In the genomic region with DNA sequence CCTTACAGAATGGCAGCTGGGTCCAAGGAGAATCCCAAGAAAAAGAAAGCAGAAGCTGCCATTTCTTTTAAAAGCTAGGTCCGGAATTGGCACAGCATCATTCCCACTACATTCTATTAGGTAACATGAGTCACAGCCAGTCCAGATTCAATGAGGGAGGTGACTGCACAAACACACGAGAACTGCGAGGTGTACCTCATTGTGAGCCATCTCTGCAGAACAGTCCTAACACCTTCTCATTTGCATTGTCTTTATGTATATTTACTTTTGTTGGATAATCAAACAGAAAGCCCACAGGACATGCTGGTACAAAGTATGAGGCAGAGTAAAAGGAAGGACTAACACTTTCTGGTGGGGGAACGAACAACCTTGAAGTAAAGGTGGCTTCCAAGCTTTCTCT, we compare ENCODE assay signal across 1 cellular context.
TF ChIP-seq lines count a peak whose summit lies in the region.

No MANE protein-coding gene starts in this region.

TF ChIP-seq in GM23338, 12 proteins besides CTCF, POLR2A, EP300 and RAD21 (continued from another document):
- TF ChIP-seq, protein P1, sequence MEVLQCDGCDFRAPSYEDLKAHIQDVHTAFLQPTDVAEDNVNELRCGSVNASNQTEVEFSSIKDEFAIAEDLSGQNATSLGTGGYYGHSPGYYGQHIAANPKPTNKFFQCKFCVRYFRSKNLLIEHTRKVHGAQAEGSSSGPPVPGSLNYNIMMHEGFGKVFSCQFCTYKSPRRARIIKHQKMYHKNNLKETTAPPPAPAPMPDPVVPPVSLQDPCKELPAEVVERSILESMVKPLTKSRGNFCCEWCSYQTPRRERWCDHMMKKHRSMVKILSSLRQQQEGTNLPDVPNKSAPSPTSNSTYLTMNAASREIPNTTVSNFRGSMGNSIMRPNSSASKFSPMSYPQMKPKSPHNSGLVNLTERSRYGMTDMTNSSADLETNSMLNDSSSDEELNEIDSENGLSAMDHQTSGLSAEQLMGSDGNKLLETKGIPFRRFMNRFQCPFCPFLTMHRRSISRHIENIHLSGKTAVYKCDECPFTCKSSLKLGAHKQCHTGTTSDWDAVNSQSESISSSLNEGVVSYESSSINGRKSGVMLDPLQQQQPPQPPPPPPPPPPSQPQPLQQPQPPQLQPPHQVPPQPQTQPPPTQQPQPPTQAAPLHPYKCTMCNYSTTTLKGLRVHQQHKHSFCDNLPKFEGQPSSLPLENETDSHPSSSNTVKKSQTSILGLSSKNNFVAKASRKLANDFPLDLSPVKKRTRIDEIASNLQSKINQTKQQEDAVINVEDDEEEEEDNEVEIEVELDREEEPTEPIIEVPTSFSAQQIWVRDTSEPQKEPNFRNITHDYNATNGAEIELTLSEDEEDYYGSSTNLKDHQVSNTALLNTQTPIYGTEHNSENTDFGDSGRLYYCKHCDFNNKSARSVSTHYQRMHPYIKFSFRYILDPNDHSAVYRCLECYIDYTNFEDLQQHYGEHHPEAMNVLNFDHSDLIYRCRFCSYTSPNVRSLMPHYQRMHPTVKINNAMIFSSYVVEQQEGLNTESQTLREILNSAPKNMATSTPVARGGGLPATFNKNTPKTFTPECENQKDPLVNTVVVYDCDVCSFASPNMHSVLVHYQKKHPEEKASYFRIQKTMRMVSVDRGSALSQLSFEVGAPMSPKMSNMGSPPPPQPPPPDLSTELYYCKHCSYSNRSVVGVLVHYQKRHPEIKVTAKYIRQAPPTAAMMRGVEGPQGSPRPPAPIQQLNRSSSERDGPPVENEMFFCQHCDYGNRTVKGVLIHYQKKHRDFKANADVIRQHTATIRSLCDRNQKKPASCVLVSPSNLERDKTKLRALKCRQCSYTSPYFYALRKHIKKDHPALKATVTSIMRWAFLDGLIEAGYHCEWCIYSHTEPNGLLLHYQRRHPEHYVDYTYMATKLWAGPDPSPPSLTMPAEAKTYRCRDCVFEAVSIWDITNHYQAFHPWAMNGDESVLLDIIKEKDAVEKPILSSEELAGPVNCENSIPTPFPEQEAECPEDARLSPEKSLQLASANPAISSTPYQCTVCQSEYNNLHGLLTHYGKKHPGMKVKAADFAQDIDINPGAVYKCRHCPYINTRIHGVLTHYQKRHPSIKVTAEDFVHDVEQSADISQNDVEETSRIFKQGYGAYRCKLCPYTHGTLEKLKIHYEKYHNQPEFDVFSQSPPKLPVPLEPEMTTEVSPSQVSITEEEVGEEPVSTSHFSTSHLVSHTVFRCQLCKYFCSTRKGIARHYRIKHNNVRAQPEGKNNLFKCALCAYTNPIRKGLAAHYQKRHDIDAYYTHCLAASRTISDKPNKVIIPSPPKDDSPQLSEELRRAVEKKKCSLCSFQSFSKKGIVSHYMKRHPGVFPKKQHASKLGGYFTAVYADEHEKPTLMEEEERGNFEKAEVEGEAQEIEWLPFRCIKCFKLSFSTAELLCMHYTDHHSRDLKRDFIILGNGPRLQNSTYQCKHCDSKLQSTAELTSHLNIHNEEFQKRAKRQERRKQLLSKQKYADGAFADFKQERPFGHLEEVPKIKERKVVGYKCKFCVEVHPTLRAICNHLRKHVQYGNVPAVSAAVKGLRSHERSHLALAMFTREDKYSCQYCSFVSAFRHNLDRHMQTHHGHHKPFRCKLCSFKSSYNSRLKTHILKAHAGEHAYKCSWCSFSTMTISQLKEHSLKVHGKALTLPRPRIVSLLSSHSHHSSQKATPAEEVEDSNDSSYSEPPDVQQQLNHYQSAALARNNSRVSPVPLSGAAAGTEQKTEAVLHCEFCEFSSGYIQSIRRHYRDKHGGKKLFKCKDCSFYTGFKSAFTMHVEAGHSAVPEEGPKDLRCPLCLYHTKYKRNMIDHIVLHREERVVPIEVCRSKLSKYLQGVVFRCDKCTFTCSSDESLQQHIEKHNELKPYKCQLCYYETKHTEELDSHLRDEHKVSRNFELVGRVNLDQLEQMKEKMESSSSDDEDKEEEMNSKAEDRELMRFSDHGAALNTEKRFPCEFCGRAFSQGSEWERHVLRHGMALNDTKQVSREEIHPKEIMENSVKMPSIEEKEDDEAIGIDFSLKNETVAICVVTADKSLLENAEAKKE (CRISPR knock-in tag; IDR thresholded peaks at IDR 0.05) = no peak
- TF ChIP-seq, protein P2, sequence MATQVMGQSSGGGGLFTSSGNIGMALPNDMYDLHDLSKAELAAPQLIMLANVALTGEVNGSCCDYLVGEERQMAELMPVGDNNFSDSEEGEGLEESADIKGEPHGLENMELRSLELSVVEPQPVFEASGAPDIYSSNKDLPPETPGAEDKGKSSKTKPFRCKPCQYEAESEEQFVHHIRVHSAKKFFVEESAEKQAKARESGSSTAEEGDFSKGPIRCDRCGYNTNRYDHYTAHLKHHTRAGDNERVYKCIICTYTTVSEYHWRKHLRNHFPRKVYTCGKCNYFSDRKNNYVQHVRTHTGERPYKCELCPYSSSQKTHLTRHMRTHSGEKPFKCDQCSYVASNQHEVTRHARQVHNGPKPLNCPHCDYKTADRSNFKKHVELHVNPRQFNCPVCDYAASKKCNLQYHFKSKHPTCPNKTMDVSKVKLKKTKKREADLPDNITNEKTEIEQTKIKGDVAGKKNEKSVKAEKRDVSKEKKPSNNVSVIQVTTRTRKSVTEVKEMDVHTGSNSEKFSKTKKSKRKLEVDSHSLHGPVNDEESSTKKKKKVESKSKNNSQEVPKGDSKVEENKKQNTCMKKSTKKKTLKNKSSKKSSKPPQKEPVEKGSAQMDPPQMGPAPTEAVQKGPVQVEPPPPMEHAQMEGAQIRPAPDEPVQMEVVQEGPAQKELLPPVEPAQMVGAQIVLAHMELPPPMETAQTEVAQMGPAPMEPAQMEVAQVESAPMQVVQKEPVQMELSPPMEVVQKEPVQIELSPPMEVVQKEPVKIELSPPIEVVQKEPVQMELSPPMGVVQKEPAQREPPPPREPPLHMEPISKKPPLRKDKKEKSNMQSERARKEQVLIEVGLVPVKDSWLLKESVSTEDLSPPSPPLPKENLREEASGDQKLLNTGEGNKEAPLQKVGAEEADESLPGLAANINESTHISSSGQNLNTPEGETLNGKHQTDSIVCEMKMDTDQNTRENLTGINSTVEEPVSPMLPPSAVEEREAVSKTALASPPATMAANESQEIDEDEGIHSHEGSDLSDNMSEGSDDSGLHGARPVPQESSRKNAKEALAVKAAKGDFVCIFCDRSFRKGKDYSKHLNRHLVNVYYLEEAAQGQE (IDR thresholded peaks at IDR 0.05; ENCODE audit: unreplicated experiment) = no peak
- TF ChIP-seq POLR2AphosphoS5 (IDR thresholded peaks at IDR 0.05; ENCODE audit: low read depth) = no peak
- TF ChIP-seq EZH2phosphoT487 (IDR thresholded peaks at IDR 0.05; ENCODE audit: unreplicated experiment) = no peak
- no peak for TF ChIP-seq JUNB (IDR thresholded peaks at IDR 0.05; ENCODE audit: unreplicated experiment)
- no peak for TF ChIP-seq ZNF114 (CRISPR knock-in tag; IDR thresholded peaks at IDR 0.05)
